ENCODE assay signal across 1 cellular context in the genomic region with DNA sequence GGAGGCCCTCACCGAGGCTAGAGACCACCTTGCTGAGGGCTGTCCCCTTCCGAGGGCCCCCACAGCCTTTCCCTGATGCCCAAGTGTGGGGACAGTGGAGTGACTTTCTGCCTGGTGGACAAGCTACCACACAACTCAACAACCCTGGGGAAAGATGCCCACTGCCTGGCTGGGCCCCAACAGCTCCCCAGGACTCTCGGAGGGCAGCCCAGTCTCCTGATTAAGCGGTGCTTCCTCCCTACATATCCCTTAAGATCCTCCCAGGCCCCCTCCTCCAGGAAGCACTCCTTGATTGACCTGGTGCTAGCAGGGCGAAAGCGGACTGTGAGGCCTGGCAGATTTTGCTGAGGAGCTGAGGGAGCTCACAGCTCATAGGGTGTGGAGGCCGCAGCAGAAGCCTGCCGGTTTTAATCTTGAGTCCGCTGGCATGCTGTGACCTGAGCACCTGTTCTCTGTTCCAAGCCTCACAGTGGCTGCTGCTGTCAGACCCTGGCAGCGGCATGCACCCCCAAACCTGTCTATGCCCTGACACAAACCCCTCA.
TF ChIP-seq lines count a peak whose summit lies in the region.

No MANE protein-coding gene starts in this region.

TF ChIP-seq in WTC11, 78 proteins besides CTCF, POLR2A, EP300 and RAD21 (continued from another document):
- TF ChIP-seq, protein P1, sequence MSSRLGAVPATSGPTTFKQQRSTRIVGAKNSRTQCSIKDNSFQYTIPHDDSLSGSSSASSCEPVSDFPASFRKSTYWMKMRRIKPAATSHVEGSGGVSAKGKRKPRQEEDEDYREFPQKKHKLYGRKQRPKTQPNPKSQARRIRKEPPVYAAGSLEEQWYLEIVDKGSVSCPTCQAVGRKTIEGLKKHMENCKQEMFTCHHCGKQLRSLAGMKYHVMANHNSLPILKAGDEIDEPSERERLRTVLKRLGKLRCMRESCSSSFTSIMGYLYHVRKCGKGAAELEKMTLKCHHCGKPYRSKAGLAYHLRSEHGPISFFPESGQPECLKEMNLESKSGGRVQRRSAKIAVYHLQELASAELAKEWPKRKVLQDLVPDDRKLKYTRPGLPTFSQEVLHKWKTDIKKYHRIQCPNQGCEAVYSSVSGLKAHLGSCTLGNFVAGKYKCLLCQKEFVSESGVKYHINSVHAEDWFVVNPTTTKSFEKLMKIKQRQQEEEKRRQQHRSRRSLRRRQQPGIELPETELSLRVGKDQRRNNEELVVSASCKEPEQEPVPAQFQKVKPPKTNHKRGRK (CRISPR knock-in tag; IDR thresholded peaks at IDR 0.05; ENCODE audit: borderline replicate concordance), result no peak
- TF ChIP-seq ZNF121 (CRISPR knock-in tag; IDR thresholded peaks at IDR 0.05), result no peak
- no peak for TF ChIP-seq GABPB1 (CRISPR knock-in tag; IDR thresholded peaks at IDR 0.05)
- TF ChIP-seq ATF1 (CRISPR knock-in tag; IDR thresholded peaks at IDR 0.05), result no peak
- TF ChIP-seq, protein P2, sequence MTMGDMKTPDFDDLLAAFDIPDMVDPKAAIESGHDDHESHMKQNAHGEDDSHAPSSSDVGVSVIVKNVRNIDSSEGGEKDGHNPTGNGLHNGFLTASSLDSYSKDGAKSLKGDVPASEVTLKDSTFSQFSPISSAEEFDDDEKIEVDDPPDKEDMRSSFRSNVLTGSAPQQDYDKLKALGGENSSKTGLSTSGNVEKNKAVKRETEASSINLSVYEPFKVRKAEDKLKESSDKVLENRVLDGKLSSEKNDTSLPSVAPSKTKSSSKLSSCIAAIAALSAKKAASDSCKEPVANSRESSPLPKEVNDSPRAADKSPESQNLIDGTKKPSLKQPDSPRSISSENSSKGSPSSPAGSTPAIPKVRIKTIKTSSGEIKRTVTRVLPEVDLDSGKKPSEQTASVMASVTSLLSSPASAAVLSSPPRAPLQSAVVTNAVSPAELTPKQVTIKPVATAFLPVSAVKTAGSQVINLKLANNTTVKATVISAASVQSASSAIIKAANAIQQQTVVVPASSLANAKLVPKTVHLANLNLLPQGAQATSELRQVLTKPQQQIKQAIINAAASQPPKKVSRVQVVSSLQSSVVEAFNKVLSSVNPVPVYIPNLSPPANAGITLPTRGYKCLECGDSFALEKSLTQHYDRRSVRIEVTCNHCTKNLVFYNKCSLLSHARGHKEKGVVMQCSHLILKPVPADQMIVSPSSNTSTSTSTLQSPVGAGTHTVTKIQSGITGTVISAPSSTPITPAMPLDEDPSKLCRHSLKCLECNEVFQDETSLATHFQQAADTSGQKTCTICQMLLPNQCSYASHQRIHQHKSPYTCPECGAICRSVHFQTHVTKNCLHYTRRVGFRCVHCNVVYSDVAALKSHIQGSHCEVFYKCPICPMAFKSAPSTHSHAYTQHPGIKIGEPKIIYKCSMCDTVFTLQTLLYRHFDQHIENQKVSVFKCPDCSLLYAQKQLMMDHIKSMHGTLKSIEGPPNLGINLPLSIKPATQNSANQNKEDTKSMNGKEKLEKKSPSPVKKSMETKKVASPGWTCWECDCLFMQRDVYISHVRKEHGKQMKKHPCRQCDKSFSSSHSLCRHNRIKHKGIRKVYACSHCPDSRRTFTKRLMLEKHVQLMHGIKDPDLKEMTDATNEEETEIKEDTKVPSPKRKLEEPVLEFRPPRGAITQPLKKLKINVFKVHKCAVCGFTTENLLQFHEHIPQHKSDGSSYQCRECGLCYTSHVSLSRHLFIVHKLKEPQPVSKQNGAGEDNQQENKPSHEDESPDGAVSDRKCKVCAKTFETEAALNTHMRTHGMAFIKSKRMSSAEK (CRISPR knock-in tag; IDR thresholded peaks at IDR 0.05; ENCODE audit: borderline replicate concordance), result no peak
- TF ChIP-seq HMGA2 (CRISPR knock-in tag; IDR thresholded peaks at IDR 0.05), result no peak
- TF ChIP-seq ZNF396 (CRISPR knock-in tag; IDR thresholded peaks at IDR 0.05; ENCODE audit: borderline replicate concordance), result no peak
- no peak for TF ChIP-seq NFYB (CRISPR knock-in tag; conservative IDR thresholded peaks at IDR 0.05; ENCODE audit: low read depth)
- TF ChIP-seq FOXK1 (CRISPR knock-in tag; IDR thresholded peaks at IDR 0.05), result no peak
- TF ChIP-seq, protein P3, sequence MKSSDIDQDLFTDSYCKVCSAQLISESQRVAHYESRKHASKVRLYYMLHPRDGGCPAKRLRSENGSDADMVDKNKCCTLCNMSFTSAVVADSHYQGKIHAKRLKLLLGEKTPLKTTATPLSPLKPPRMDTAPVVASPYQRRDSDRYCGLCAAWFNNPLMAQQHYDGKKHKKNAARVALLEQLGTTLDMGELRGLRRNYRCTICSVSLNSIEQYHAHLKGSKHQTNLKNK (CRISPR knock-in tag; IDR thresholded peaks at IDR 0.05), result no peak
- TF ChIP-seq, protein P4, sequence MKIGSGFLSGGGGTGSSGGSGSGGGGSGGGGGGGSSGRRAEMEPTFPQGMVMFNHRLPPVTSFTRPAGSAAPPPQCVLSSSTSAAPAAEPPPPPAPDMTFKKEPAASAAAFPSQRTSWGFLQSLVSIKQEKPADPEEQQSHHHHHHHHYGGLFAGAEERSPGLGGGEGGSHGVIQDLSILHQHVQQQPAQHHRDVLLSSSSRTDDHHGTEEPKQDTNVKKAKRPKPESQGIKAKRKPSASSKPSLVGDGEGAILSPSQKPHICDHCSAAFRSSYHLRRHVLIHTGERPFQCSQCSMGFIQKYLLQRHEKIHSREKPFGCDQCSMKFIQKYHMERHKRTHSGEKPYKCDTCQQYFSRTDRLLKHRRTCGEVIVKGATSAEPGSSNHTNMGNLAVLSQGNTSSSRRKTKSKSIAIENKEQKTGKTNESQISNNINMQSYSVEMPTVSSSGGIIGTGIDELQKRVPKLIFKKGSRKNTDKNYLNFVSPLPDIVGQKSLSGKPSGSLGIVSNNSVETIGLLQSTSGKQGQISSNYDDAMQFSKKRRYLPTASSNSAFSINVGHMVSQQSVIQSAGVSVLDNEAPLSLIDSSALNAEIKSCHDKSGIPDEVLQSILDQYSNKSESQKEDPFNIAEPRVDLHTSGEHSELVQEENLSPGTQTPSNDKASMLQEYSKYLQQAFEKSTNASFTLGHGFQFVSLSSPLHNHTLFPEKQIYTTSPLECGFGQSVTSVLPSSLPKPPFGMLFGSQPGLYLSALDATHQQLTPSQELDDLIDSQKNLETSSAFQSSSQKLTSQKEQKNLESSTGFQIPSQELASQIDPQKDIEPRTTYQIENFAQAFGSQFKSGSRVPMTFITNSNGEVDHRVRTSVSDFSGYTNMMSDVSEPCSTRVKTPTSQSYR (CRISPR knock-in tag; IDR thresholded peaks at IDR 0.05), result no peak
- TF ChIP-seq, protein P5, sequence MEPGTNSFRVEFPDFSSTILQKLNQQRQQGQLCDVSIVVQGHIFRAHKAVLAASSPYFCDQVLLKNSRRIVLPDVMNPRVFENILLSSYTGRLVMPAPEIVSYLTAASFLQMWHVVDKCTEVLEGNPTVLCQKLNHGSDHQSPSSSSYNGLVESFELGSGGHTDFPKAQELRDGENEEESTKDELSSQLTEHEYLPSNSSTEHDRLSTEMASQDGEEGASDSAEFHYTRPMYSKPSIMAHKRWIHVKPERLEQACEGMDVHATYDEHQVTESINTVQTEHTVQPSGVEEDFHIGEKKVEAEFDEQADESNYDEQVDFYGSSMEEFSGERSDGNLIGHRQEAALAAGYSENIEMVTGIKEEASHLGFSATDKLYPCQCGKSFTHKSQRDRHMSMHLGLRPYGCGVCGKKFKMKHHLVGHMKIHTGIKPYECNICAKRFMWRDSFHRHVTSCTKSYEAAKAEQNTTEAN (CRISPR knock-in tag; IDR thresholded peaks at IDR 0.05), result no peak
- TF ChIP-seq, protein P6, sequence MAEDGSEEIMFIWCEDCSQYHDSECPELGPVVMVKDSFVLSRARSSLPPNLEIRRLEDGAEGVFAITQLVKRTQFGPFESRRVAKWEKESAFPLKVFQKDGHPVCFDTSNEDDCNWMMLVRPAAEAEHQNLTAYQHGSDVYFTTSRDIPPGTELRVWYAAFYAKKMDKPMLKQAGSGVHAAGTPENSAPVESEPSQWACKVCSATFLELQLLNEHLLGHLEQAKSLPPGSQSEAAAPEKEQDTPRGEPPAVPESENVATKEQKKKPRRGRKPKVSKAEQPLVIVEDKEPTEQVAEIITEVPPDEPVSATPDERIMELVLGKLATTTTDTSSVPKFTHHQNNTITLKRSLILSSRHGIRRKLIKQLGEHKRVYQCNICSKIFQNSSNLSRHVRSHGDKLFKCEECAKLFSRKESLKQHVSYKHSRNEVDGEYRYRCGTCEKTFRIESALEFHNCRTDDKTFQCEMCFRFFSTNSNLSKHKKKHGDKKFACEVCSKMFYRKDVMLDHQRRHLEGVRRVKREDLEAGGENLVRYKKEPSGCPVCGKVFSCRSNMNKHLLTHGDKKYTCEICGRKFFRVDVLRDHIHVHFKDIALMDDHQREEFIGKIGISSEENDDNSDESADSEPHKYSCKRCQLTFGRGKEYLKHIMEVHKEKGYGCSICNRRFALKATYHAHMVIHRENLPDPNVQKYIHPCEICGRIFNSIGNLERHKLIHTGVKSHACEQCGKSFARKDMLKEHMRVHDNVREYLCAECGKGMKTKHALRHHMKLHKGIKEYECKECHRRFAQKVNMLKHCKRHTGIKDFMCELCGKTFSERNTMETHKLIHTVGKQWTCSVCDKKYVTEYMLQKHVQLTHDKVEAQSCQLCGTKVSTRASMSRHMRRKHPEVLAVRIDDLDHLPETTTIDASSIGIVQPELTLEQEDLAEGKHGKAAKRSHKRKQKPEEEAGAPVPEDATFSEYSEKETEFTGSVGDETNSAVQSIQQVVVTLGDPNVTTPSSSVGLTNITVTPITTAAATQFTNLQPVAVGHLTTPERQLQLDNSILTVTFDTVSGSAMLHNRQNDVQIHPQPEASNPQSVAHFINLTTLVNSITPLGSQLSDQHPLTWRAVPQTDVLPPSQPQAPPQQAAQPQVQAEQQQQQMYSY (CRISPR knock-in tag; IDR thresholded peaks at IDR 0.05), result no peak
